Comparison of ENCODE assay signal across 10 cellular contexts in the genomic region with DNA sequence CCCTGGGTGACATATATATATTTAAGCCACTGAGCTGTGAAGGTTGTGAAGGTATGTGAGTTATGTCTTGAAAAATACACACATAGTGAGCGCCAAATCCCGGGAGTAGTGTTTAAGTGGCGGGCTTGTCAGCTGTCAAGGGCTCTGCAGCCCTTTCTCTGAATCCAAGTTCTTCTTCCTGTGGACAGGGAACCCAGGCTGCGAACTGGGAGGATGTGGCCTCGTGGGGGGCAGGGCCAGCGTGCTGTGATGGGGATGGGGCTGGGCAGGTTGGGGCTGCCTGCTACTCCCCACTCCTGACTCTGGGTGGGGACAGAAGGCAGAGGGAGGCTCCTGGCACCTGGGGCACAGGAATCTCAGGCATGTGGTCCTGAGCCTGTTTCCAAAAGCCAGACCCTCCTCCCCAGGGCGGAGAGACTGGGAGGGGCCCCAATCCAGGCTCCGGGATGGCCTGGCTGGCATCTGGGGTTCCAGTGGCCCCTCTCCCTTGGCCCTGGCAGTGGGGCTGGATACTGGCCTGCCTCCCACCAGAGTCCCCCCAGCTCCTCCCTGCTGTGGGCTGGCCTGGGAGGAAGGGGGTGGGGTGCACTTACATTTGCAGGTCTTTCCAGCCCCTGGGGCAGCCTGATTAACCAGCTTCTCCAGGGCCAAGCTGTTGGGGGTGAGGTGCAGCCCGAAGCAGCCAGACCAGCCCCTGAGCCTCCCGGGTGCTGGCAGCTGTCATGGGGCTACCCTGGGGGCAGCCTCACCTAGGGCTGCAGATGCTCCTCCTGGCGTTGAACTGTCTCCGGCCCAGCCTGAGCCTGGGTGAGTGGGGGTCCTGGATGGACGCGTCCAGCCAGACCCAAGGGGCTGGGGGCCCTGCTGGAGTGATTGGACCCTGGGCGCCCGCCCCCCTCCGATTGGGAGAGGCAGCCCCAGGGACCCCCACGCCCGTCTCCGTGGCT. TPM values are rescaled to one million over a fixed set of nuclear protein-coding genes. Genes with fewer than 3 reads are reported as not detected.
A peak's percentile ranks its signal among the peaks of the same experiment; 100 is the strongest.
DNase-seq lines count a peak whose midpoint lies in the region; ATAC-seq, FAIRE-seq and TF ChIP-seq lines count a peak whose summit lies in the region.
"Had no signal": no experiment of that assay in that cellular context is flagged by ENCODE, and none has a peak within 500 bp of the region (broad histone marks: within the 10 kb centered on the region; RNA-seq: fewer than 3 reads in every experiment).

A gene (plus strand): TSS at position 622 of the 947 bp plus-strand sequence. CDS start 101 bp downstream, at position 723.

- H3K4me3 ChIP-seq in hepatocyte (no peak within 1 kb of the TSS), small intestine (ENCODE audit: low read depth in 1 of 2, low read length in 2 of 2) (no peak within 1 kb of the TSS)

- peaks cover 5% of the 10 kb centered on the region for H3K4me1 Mint-ChIP-seq in activated naive CD4-positive, alpha-beta T cell treated with anti-CD3 and anti-CD28 coated beads, Interleukin-2, amount 10 ng/mL, durations not matched to agents 7 days and 5 days
- peaks cover 0 to 3% of the 10 kb centered on the region in 2 donors for H3K4me1 Mint-ChIP-seq in stimulated activated naive B cell treated with anti-CD40 and anti-IgM and Interleukin-4, amounts not matched to agents 10 μg/mL and 1 μg/mL and 100 μg/mL, for 72 hours

- H3K79me2 ChIP-seq in hepatocyte, result no peaks in the 10 kb centered on the region

- H3K27ac ChIP-seq in hepatocyte (no peak within 1 kb of the TSS), small intestine (ENCODE audit: low read depth in 1 of 2, low read length in 1 of 2) (no peak within 1 kb of the TSS)

- peak; percentile 44 for DNase-seq in activated naive CD4-positive, alpha-beta T cell treated with anti-CD3 and anti-CD28 coated beads, Interleukin-2, amount 10 ng/mL, durations not matched to agents 7 days and 5 days
- no peak for DNase-seq in activated naive CD4-positive, alpha-beta T cell treated with anti-CD3 and anti-CD28 coated beads, Interleukin-2, amount 50 U/mL, for 72 hours (ENCODE audit: low spot score in 2 of 2)
- peak; percentile 66 for DNase-seq in NCI-H69 (lab: John Stamatoyannopoulos, UW)
- DNase-seq in hepatocyte (ENCODE audit: low spot score), result peak; percentile 26
- DNase-seq in stimulated activated naive B cell treated with anti-CD40 and anti-IgM and Interleukin-4, amounts not matched to agents 10 μg/mL and 1 μg/mL and 100 μg/mL, for 72 hours, result no peak
- DNase-seq in small intestine, result no peak
- no peak for DNase-seq in stimulated activated naive CD4-positive, alpha-beta T cell (lab: John Stamatoyannopoulos, UW)
- no peak for DNase-seq in sciatic nerve (ENCODE audit: low spot score)
- DNase-seq: activated CD4-positive, alpha-beta T cell treated with anti-CD3 and anti-CD28 coated beads, Interleukin-2, amount 50 U/mL, for 4 hours; dermis blood vessel endothelial cell had no signal

- no peak for TF ChIP-seq CTCF in hepatocyte (IDR thresholded peaks at IDR 0.05; ENCODE audit: poor library complexity)

- H3K27me3 Mint-ChIP-seq in activated naive CD4-positive, alpha-beta T cell treated with anti-CD3 and anti-CD28 coated beads, Interleukin-2, amount 10 ng/mL, durations not matched to agents 7 days and 5 days, result no peaks in the 10 kb centered on the region
- no peaks in the 10 kb centered on the region for H3K27me3 Mint-ChIP-seq in stimulated activated naive B cell treated with anti-CD40 and anti-IgM and Interleukin-4, amounts not matched to agents 10 μg/mL and 1 μg/mL and 100 μg/mL, for 72 hours

- H3K4me3 Mint-ChIP-seq in activated naive CD4-positive, alpha-beta T cell treated with anti-CD3 and anti-CD28 coated beads, Interleukin-2, amount 10 ng/mL, durations not matched to agents 7 days and 5 days, result no peak within 1 kb of the TSS
- no peak within 1 kb of the TSS for H3K4me3 Mint-ChIP-seq in stimulated activated naive B cell treated with anti-CD40 and anti-IgM and Interleukin-4, amounts not matched to agents 10 μg/mL and 1 μg/mL and 100 μg/mL, for 72 hours

- H2AFZ ChIP-seq in hepatocyte, result no peak within 1 kb of the TSS

- no peaks in the 10 kb centered on the region for H3K27me3 ChIP-seq in hepatocyte
- no peaks in the 10 kb centered on the region for H3K27me3 ChIP-seq in small intestine (ENCODE audit: control insufficient read depth in 2 of 2, insufficient read depth in 2 of 2, low read length in 2 of 2)

- H3K36me3 ChIP-seq in hepatocyte (replicated peaks; ENCODE audit: insufficient read depth, low read depth), result no peaks in the 10 kb centered on the region
- peaks cover 3 to 7% of the 10 kb centered on the region in 2 donors for H3K36me3 ChIP-seq in small intestine (ENCODE audit: control insufficient read depth in 2 of 2, insufficient read depth in 2 of 2, low read length in 2 of 2)

- 61% methylated on average over 20 of the region's 20 CpGs for WGBS in hepatocyte (ENCODE audit: low lambda C conversion rate, missing lambda C conversion rate)
- 45 to 55% (median 52%) methylated on average over 18 to 20 of the region's 20 CpGs for WGBS in small intestine, 3 donors

- no peak within 1 kb of the TSS for H3K27ac Mint-ChIP-seq in activated naive CD4-positive, alpha-beta T cell treated with anti-CD3 and anti-CD28 coated beads, Interleukin-2, amount 10 ng/mL, durations not matched to agents 7 days and 5 days
- peak within 1 kb of the TSS in 1 of 2 donors; percentile 24 for H3K27ac Mint-ChIP-seq in activated naive CD4-positive, alpha-beta T cell treated with anti-CD3 and anti-CD28 coated beads, Interleukin-2, amount 50 U/mL, for 72 hours
- H3K27ac Mint-ChIP-seq in stimulated activated naive B cell treated with anti-CD40 and anti-IgM and Interleukin-4, amounts not matched to agents 10 μg/mL and 1 μg/mL and 100 μg/mL, for 72 hours, result peak within 1 kb of the TSS; percentile 38

- no peak for ATAC-seq in activated naive CD4-positive, alpha-beta T cell treated with anti-CD3 and anti-CD28 coated beads, Interleukin-2, amount 50 U/mL, for 72 hours
- no peak for ATAC-seq in stimulated activated naive B cell treated with anti-CD40 and anti-IgM and Interleukin-4, amounts not matched to agents 10 μg/mL and 1 μg/mL and 100 μg/mL, for 72 hours (replicated peaks)
- no peak for ATAC-seq in sciatic nerve

- H3K9me2 ChIP-seq in hepatocyte (replicated peaks; ENCODE audit: insufficient read depth), result no peaks in the 10 kb centered on the region

- intact Hi-C loops in sciatic nerve (cut with DNase I), result no loop called here

- H3K9me3 ChIP-seq in hepatocyte (ENCODE audit: low read depth), result no peaks in the 10 kb centered on the region
- no peaks in the 10 kb centered on the region for H3K9me3 ChIP-seq in small intestine (ENCODE audit: control insufficient read depth, low read depth)

- H4K20me1 ChIP-seq in hepatocyte (ENCODE audit: insufficient read depth, poor library complexity, severe bottlenecking), result no peaks in the 10 kb centered on the region

- CTCF ChIA-PET in activated naive CD4-positive, alpha-beta T cell treated with anti-CD3 and anti-CD28 coated beads, Interleukin-2, amount 10 ng/mL, durations not matched to agents 7 days and 5 days (lab: Charles Lee), result no interaction called here

- no peaks in the 10 kb centered on the region for H3K36me3 Mint-ChIP-seq in activated naive CD4-positive, alpha-beta T cell treated with anti-CD3 and anti-CD28 coated beads, Interleukin-2, amount 10 ng/mL, durations not matched to agents 7 days and 5 days
- no peaks in the 10 kb centered on the region for H3K36me3 Mint-ChIP-seq in activated naive CD4-positive, alpha-beta T cell treated with anti-CD3 and anti-CD28 coated beads, Interleukin-2, amount 50 U/mL, for 72 hours
- H3K36me3 Mint-ChIP-seq in stimulated activated naive B cell treated with anti-CD40 and anti-IgM and Interleukin-4, amounts not matched to agents 10 μg/mL and 1 μg/mL and 100 μg/mL, for 72 hours, result peaks cover 13 to 20% of the 10 kb centered on the region in 2 donors

- peak within 1 kb of the TSS; percentile 2 for H3K4me2 ChIP-seq in hepatocyte

- H3K9me3 Mint-ChIP-seq in activated naive CD4-positive, alpha-beta T cell treated with anti-CD3 and anti-CD28 coated beads, Interleukin-2, amount 10 ng/mL, durations not matched to agents 7 days and 5 days, result no peaks in the 10 kb centered on the region
- no peaks in the 10 kb centered on the region for H3K9me3 Mint-ChIP-seq in activated naive CD4-positive, alpha-beta T cell treated with anti-CD3 and anti-CD28 coated beads, Interleukin-2, amount 50 U/mL, for 72 hours
- H3K9me3 Mint-ChIP-seq in stimulated activated naive B cell treated with anti-CD40 and anti-IgM and Interleukin-4, amounts not matched to agents 10 μg/mL and 1 μg/mL and 100 μg/mL, for 72 hours, result peaks cover 2 to 4% of the 10 kb centered on the region in 2 donors

- no peak for FAIRE-seq in small intestine (lab: Jason Lieb, UNC)

- H3K4me1 ChIP-seq in hepatocyte (ENCODE audit: insufficient read depth), result peaks cover 7% of the 10 kb centered on the region
- peaks cover 0 to 5% of the 10 kb centered on the region in 2 donors for H3K4me1 ChIP-seq in small intestine (ENCODE audit: control insufficient read depth in 2 of 2, insufficient read depth in 1 of 2, low read depth in 1 of 2, low read length in 1 of 2)

RNA-seq across cellular contexts. Expression of the gene that starts here (rescaled TPM):
- total RNA-seq in activated naive CD4-positive, alpha-beta T cell treated with anti-CD3 and anti-CD28 coated beads, Interleukin-2, amount 50 U/mL, for 72 hours, result 1 to 10 TPM in 1 of 2 donors, under 1 TPM in 1; 0.68 to 1.6 TPM
- total RNA-seq in hepatocyte (16.8 and 25.8 TPM in 2 replicates), sciatic nerve (3.7 TPM)
- polyA plus RNA-seq in hepatocyte (90.6 and 159 TPM in 2 replicates), small intestine (1 to 10 TPM in 1 of 3 donors, under 1 TPM in 1, not detected in 1; 0.18 to 2.2 TPM)

Comparison
In these comparisons a context has a peak if more than half of its experiments do, and no peak if none do; other contexts are left out.
1. RNA of the gene that starts here (polyA plus RNA-seq): 90.6 to 159 TPM in hepatocyte; 0.18 to 2.2 TPM in small intestine; every median in the first group is over 10 times any median in the second.
2. DNase-seq: peak in activated naive CD4-positive, alpha-beta T cell treated with anti-CD3 and anti-CD28 coated beads, Interleukin-2, amount 10 ng/mL, durations not matched to agents 7 days and 5 days (single experiment), NCI-H69 (single experiment) and hepatocyte (single experiment); none in activated naive CD4-positive, alpha-beta T cell treated with anti-CD3 and anti-CD28 coated beads, Interleukin-2, amount 50 U/mL, for 72 hours (0 of 2), stimulated activated naive B cell treated with anti-CD40 and anti-IgM and Interleukin-4, amounts not matched to agents 10 μg/mL and 1 μg/mL and 100 μg/mL, for 72 hours (single experiment), small intestine (single experiment), stimulated activated naive CD4-positive, alpha-beta T cell (0 of 6) and sciatic nerve (single experiment).